In the genomic region with DNA sequence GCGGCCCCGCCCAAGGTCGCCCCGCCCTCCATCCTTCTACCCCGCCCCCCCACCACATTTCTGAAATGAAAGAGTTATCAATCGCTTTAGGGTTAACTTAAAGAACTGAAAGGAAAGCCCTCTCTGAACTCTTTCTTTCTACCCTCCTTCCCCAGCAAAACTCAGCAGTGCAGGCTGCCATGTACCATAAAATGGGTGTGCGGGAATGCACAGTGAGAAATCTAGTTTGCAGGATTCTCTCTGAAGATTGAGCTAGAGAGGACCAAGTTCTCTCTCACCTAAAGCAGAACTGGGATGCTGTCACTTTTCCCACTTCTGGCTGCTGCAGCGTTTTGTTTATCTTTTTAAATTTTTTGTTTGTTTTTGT, we compare ENCODE assay signal across 7 cellular contexts.
DNase-seq lines count a peak whose midpoint lies in the region; ATAC-seq, FAIRE-seq and TF ChIP-seq lines count a peak whose summit lies in the region.

No MANE protein-coding gene starts in this region.

- no peak for TF ChIP-seq CTCF in keratinocyte (optimal IDR thresholded peaks at IDR 0.05 in 1 of 3, IDR thresholded peaks at IDR 0.05 in 1 of 3, conservative IDR thresholded peaks at IDR 0.05 in 1 of 3; ENCODE audit: extremely low read depth in 1 of 3, insufficient read depth in 2 of 3, low read length in 3 of 3)

- no peaks in the 10 kb centered on the region for H3K9me3 Mint-ChIP-seq in activated naive CD8-positive, alpha-beta T cell (ENCODE audit: low read depth)

- H3K4me1 ChIP-seq in keratinocyte (ENCODE audit: control insufficient read depth, extremely low read depth, insufficient read depth, low read length) (peaks cover 5% of the 10 kb centered on the region), subcutaneous abdominal adipose tissue (ENCODE audit: control insufficient read depth in 5 of 5, insufficient read depth in 5 of 5, low read length in 5 of 5) (peaks cover 0 to 14% (median 12%) of the 10 kb centered on the region in 5 donors)

- H4K20me1 ChIP-seq in keratinocyte (ENCODE audit: control insufficient read depth, extremely low read depth, insufficient read depth, low read length): no peaks in the 10 kb centered on the region

- no peak overlapping the region for H3K27ac ChIP-seq in keratinocyte (ENCODE audit: control insufficient read depth, insufficient read depth, low read length)
- H3K27ac ChIP-seq in subcutaneous abdominal adipose tissue (ENCODE audit: low read depth, low read length): no peak overlapping the region

- no peaks in the 10 kb centered on the region for H3K79me2 ChIP-seq in keratinocyte (ENCODE audit: control insufficient read depth, insufficient read depth, low read length)

- H3K36me3 Mint-ChIP-seq in activated naive CD8-positive, alpha-beta T cell: no peaks in the 10 kb centered on the region

- no peak for FAIRE-seq in keratinocyte (lab: Jason Lieb, UNC)

- no peaks in the 10 kb centered on the region for H3K9me1 ChIP-seq in keratinocyte (ENCODE audit: control insufficient read depth, extremely low read depth, insufficient read depth, low read length)

- H3K4me3 ChIP-seq in keratinocyte (ENCODE audit: control insufficient read depth in 2 of 3, extremely low read depth in 1 of 3, insufficient read depth in 2 of 3, low read depth in 1 of 3, low read length in 3 of 3): peak overlapping the region; percentile 42 to 66 (median 43)
- H3K4me3 ChIP-seq in subcutaneous abdominal adipose tissue (ENCODE audit: low read depth in 1 of 5, low read length in 5 of 5): peak overlapping the region; percentile 70 to 89 (median 78)

- no peak overlapping the region for H3K27ac Mint-ChIP-seq in activated naive CD8-positive, alpha-beta T cell

- H3K36me3 ChIP-seq in keratinocyte (ENCODE audit: control insufficient read depth in 2 of 2, extremely low read depth in 1 of 2, insufficient read depth in 2 of 2, low read length in 2 of 2) (no peaks in the 10 kb centered on the region), subcutaneous abdominal adipose tissue (ENCODE audit: control insufficient read depth in 5 of 5, insufficient read depth in 5 of 5, low read length in 5 of 5) (no peaks in the 10 kb centered on the region)

- dilution Hi-C loops in keratinocyte (cut with MboI; ENCODE audit: extremely low pct_ligation_motif_present, low sequenced_read_pairs): no loop called here

- peaks cover 6% of the 10 kb centered on the region for H3K27me3 ChIP-seq in keratinocyte (ENCODE audit: control insufficient read depth, extremely low read depth, insufficient read depth, low read length)
- H3K27me3 ChIP-seq in subcutaneous abdominal adipose tissue (ENCODE audit: control insufficient read depth in 5 of 5, insufficient read depth in 4 of 5, low read length in 5 of 5): no peaks in the 10 kb centered on the region

- H2AFZ ChIP-seq in keratinocyte (ENCODE audit: control insufficient read depth, low read length): no peak overlapping the region

- ATAC-seq in HG03064 (IDR thresholded peaks at IDR 0.05; ENCODE audit: low read depth, unreplicated experiment): peak; percentile 10
- no peak for ATAC-seq in HG03175 (IDR thresholded peaks at IDR 0.05; ENCODE audit: unreplicated experiment)
- no peak for ATAC-seq in GM18498 (IDR thresholded peaks at IDR 0.05; ENCODE audit: unreplicated experiment)

- H3K27me3 Mint-ChIP-seq in activated naive CD8-positive, alpha-beta T cell: peaks cover 22% of the 10 kb centered on the region

- H3K4me2 ChIP-seq in keratinocyte (ENCODE audit: control insufficient read depth, extremely low read depth, insufficient read depth, low read depth, low read length): peak overlapping the region; percentile 58

- H3K9ac ChIP-seq in keratinocyte (ENCODE audit: control insufficient read depth, extremely low read depth, insufficient read depth, low read length): no peak overlapping the region
- H3K9ac ChIP-seq in subcutaneous abdominal adipose tissue (ENCODE audit: low read length in 5 of 5): peak overlapping the region in 1 of 5 donors; percentile 37

- H3K9me3 ChIP-seq in keratinocyte (ENCODE audit: control insufficient read depth, low read depth, low read length) (no peaks in the 10 kb centered on the region), subcutaneous abdominal adipose tissue (ENCODE audit: control insufficient read depth in 5 of 5, low read length in 5 of 5) (no peaks in the 10 kb centered on the region)

- peak overlapping the region; percentile 85 for H3K4me3 Mint-ChIP-seq in activated naive CD8-positive, alpha-beta T cell

- DNase-seq in keratinocyte (ENCODE audit: low read depth, low spot score) (no peak), DMS79 treated with DMSO at 0.1 percent for 48 hours (lab: John Stamatoyannopoulos, UW) (no peak)

- H3K4me1 Mint-ChIP-seq in activated naive CD8-positive, alpha-beta T cell (ENCODE audit: low read depth): peaks cover 14% of the 10 kb centered on the region
